ENCODE assay signal across 8 cellular contexts in genomic region chr3:24678441-24678865, GRCh38.
DNase-seq lines count a peak whose midpoint lies in the region; ATAC-seq and TF ChIP-seq lines count a peak whose summit lies in the region.

No MANE protein-coding gene starts in this region.

- no peak overlapping the region for H3K27ac Mint-ChIP-seq in activated naive CD8-positive, alpha-beta T cell

- H3K79me2 ChIP-seq in osteoblast (ENCODE audit: insufficient read depth, low read length): no peaks in the 10 kb centered on the region

- H4K20me1 ChIP-seq in osteoblast (ENCODE audit: insufficient read depth, low read length): no peaks in the 10 kb centered on the region

- no peaks in the 10 kb centered on the region for H3K9me3 Mint-ChIP-seq in activated naive CD8-positive, alpha-beta T cell (ENCODE audit: low read depth)

- peak; percentile 51 for ATAC-seq in GM18505 (IDR thresholded peaks at IDR 0.05; ENCODE audit: unreplicated experiment)
- peak; percentile 49 for ATAC-seq in HG03442 (IDR thresholded peaks at IDR 0.05; ENCODE audit: unreplicated experiment)
- ATAC-seq in GM21515 (IDR thresholded peaks at IDR 0.05; ENCODE audit: unreplicated experiment): no peak
- ATAC-seq in HG03139 (IDR thresholded peaks at IDR 0.05; ENCODE audit: unreplicated experiment): no peak

- no peak for TF ChIP-seq CTCF in osteoblast (IDR thresholded peaks at IDR 0.05; ENCODE audit: extremely low read depth, low read depth, low read length)

- no peaks in the 10 kb centered on the region for H3K9me3 ChIP-seq in osteoblast (ENCODE audit: low read depth, low read length)

- peak overlapping the region; percentile 37 for H3K4me3 ChIP-seq in osteoblast (ENCODE audit: insufficient read depth, low read length)

- H3K27me3 Mint-ChIP-seq in activated naive CD8-positive, alpha-beta T cell: peaks cover 17% of the 10 kb centered on the region

- DNase-seq in osteoblast (ENCODE audit: insufficient read length, low spot score, missing footprints) (no peak), mucosa of gallbladder (ENCODE audit: low spot score) (no peak), germinal center (ENCODE audit: low spot score) (no peak)

- H3K27me3 ChIP-seq in osteoblast (ENCODE audit: insufficient read depth, low read length): peaks cover 6% of the 10 kb centered on the region

- no peaks in the 10 kb centered on the region for H3K36me3 Mint-ChIP-seq in activated naive CD8-positive, alpha-beta T cell

- H3K4me3 Mint-ChIP-seq in activated naive CD8-positive, alpha-beta T cell: peak overlapping the region; percentile 21

- peak overlapping the region; percentile 67 for H3K4me2 ChIP-seq in osteoblast (ENCODE audit: insufficient read depth, low read length)

- H3K36me3 ChIP-seq in osteoblast (ENCODE audit: insufficient read depth, low read length): no peaks in the 10 kb centered on the region

- no peak overlapping the region for H3K27ac ChIP-seq in osteoblast (ENCODE audit: low read depth, low read length)

- no peak for TF ChIP-seq POLR2A in GM18505 (IDR thresholded peaks at IDR 0.05; ENCODE audit: borderline replicate concordance, extremely low read depth, insufficient read depth, insufficient read length)

- H3K4me1 Mint-ChIP-seq in activated naive CD8-positive, alpha-beta T cell (ENCODE audit: low read depth): peaks cover 9% of the 10 kb centered on the region

- peaks cover 8% of the 10 kb centered on the region for H3K4me1 ChIP-seq in osteoblast (ENCODE audit: insufficient read depth, low read length)

- H2AFZ ChIP-seq in osteoblast (ENCODE audit: low read length): peak overlapping the region; percentile 10

Comparison
In these comparisons a context has a peak if more than half of its experiments do, and no peak if none do; other contexts are left out.
1. ATAC-seq: peak in GM18505 (single experiment) and HG03442 (single experiment); none in GM21515 (single experiment) and HG03139 (single experiment).